In the genomic region with DNA sequence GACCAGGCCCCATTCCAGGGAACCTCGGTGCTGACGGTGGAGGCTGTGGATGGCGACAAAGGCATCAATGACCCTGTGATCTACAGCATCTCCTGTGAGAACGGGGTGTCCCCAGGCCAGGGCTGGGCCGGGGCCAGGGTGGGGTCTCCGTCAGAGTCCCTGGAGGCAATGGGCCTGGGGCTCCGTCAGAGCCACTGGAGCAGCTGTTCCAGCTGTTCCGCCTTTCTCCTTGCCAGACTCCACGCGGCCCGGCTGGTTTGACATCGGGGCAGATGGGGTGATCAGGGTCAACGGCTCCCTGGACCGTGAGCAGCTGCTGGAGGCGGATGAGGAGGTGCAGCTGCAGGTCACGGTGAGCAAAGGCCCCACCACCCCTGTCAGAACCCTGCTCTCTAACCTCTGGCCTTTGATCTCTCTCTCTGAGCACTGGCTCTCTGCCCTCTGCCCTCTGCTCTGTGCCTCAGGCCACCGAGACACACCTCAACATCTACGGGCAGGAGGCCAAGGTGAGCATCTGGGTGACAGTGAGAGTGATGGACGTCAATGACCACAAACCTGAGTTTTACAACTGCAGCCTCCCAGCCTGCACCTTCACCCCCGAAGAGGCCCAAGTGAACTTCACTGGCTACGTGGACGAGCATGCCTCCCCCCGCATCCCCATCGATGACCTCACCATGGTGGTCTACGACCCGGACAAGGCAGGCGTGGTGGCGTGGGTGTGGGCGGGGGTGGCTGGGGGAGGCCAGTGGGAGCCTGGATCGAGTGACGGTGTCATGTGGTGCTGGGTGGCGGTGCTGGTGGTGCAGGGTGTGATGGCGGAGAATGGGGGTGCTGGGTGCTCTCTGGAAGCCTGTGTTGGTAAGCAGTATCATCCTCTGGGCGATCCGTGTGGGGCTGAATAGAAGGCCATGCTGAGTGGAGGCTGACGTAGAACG, we compare ENCODE assay signal across 2 cellular contexts.
TF ChIP-seq lines count a peak whose summit lies in the region.

No MANE protein-coding gene starts in this region.

TF ChIP-seq in IMR-90, 13 proteins besides CTCF, POLR2A, EP300 and RAD21:
- TF ChIP-seq MAFK (IDR thresholded peaks at IDR 0.05; ENCODE audit: low read depth, low read length) (no peak), MXI1 (IDR thresholded peaks at IDR 0.05; ENCODE audit: borderline replicate concordance, low read depth, low read length) (no peak)

TF ChIP-seq in WTC11, 78 proteins besides CTCF, POLR2A, EP300 and RAD21:
- TF ChIP-seq ZNF281 (CRISPR knock-in tag; IDR thresholded peaks at IDR 0.05) (no peak), SMAD4 (CRISPR knock-in tag; IDR thresholded peaks at IDR 0.05) (no peak), TEAD4 (CRISPR knock-in tag; IDR thresholded peaks at IDR 0.05) (no peak), ZSCAN18 (CRISPR knock-in tag; IDR thresholded peaks at IDR 0.05) (no peak), FOXP1 (CRISPR knock-in tag; IDR thresholded peaks at IDR 0.05; ENCODE audit: borderline replicate concordance) (no peak), CREB1 (CRISPR knock-in tag; IDR thresholded peaks at IDR 0.05) (no peak), ZNF263 (CRISPR knock-in tag; IDR thresholded peaks at IDR 0.05; ENCODE audit: low read depth) (no peak), EMX1 (CRISPR knock-in tag; IDR thresholded peaks at IDR 0.05) (no peak)
